In genomic region chr18:51028201-51028805, GRCh38 we compare ENCODE assay signal across 8 cellular contexts. TPM values are rescaled to one million over a fixed set of nuclear protein-coding genes. Genes with fewer than 3 reads are reported as not detected.
DNase-seq lines count a peak whose midpoint lies in the region; ATAC-seq and TF ChIP-seq lines count a peak whose summit lies in the region.
"Had no signal": no experiment of that assay in that cellular context is flagged by ENCODE, and none has a peak within 500 bp of the region (broad histone marks: within the 10 kb centered on the region; RNA-seq: fewer than 3 reads in every experiment).

No MANE protein-coding gene starts in this region.

- ATAC-seq in HG02884 (IDR thresholded peaks at IDR 0.05; ENCODE audit: unreplicated experiment) (peak; percentile 28), WTC11 (no peak; the same call in 1 of the 2 replicates), left lobe of liver (no peak)

- TF ChIP-seq CTCF in GM10248 (IDR thresholded peaks at IDR 0.05; ENCODE audit: control extremely low read depth, extremely low read depth, low read depth, missing control alignments) (peak; percentile 36), WTC11 (IDR thresholded peaks at IDR 0.05) (no peak), mesothelial cell of epicardium (IDR thresholded peaks at IDR 0.05; ENCODE audit: unreplicated experiment) (no peak)

- DNase-seq in GM10248 (ENCODE audit: extremely low spot score), result peak; percentile 20
- no peak for DNase-seq in WTC11 (ENCODE audit: low spot score)
- DNase-seq in mesothelial cell of epicardium (ENCODE audit: low spot score in 2 of 2, unreplicated experiment in 2 of 2), result no peak
- DNase-seq in NCI-H524 treated with DMSO at 0.1 percent for 48 hours (lab: John Stamatoyannopoulos, UW), result no peak
- no peak for DNase-seq in left lobe of liver (ENCODE audit: low spot score)
- DNase-seq in KG1 (lab: John Stamatoyannopoulos, UW), result no peak
- DNase-seq: NCI-H187 treated with DMSO at 0.1 percent for 48 hours had no signal

- POLR2A ChIA-PET in GM10248 (lab: Yijun Ruan, JAX), result no interaction called here
- POLR2A ChIA-PET in WTC11 (lab: Charles Lee), result interaction anchor here (0.8 kb wide), 1 partner anchor 149 kb away, joined by 3 read pairs; the partner anchor contains the start of gene ME2

- peaks cover 5% of the 10 kb centered on the region for H3K9me3 Mint-ChIP-seq in WTC11
- peaks cover 4% of the 10 kb centered on the region for H3K9me3 Mint-ChIP-seq in mesothelial cell of epicardium

- H3K36me3 Mint-ChIP-seq in WTC11 (peaks cover 4% of the 10 kb centered on the region), mesothelial cell of epicardium (peaks cover 9% of the 10 kb centered on the region)

- H3K27me3 Mint-ChIP-seq in WTC11 (ENCODE audit: low read depth) (no peaks in the 10 kb centered on the region), mesothelial cell of epicardium (ENCODE audit: low read depth) (no peaks in the 10 kb centered on the region)

- CTCF ChIA-PET in GM10248 (lab: Yijun Ruan, JAX) (interaction anchor here (1.1 to 2.9 kb wide), 10 partner anchors 9 to 153 kb away, joined by 3 to 11 read pairs (median 5); partner anchors contain the start of gene ELAC1), WTC11 (lab: Charles Lee) (interaction anchor here (1.2 kb wide), 1 partner anchor 23 kb away, joined by 3 read pairs; no protein-coding TSS in a partner anchor)

- H3K4me1 Mint-ChIP-seq in WTC11 (peaks cover 46% of the 10 kb centered on the region), mesothelial cell of epicardium (peaks cover 37% of the 10 kb centered on the region)

- H3K4me3 Mint-ChIP-seq in WTC11, result peak overlapping the region; percentile 82
- peak overlapping the region; percentile 91 for H3K4me3 Mint-ChIP-seq in mesothelial cell of epicardium

- H3K27ac Mint-ChIP-seq in WTC11, result peak overlapping the region; percentile 52; the same call in 1 of the 2 replicates
- peak overlapping the region; percentile 100 for H3K27ac Mint-ChIP-seq in mesothelial cell of epicardium

TF ChIP-seq in WTC11, 78 proteins besides CTCF, POLR2A, EP300 and RAD21:
- 0 out of 2 replicates have a peak, but pooled peaks have one; percentile 37 for TF ChIP-seq ETV6 (CRISPR knock-in tag; IDR thresholded peaks at IDR 0.05)
- TF ChIP-seq MXD4 (CRISPR knock-in tag; IDR thresholded peaks at IDR 0.05; ENCODE audit: borderline replicate concordance), result 0 out of 2 replicates have a peak, but pooled peaks have one; percentile 23
- 0 out of 2 replicates have a peak, but pooled peaks have one; percentile 20 for TF ChIP-seq GABPB1 (CRISPR knock-in tag; IDR thresholded peaks at IDR 0.05)
- TF ChIP-seq MAX (CRISPR knock-in tag; IDR thresholded peaks at IDR 0.05), result peak; percentile 53; the same call in 1 of the 2 replicates
- no peak for TF ChIP-seq PREB (CRISPR knock-in tag; IDR thresholded peaks at IDR 0.05; ENCODE audit: borderline replicate concordance)

RNA-seq across cellular contexts. Expression of gene SMAD4, which starts 1.7 kb away (rescaled TPM):
- total RNA-seq in WTC11 (2021) (105 to 107 TPM (median 107 TPM) in 3 replicates), mesothelial cell of epicardium (147 to 152 TPM (median 148 TPM) in 3 replicates), left lobe of liver (54.6 TPM)
